2 cellular contexts compared by ENCODE assay signal in genomic region chr2:23206652-23207051, GRCh38.
TF ChIP-seq lines count a peak whose summit lies in the region.

No MANE protein-coding gene starts in this region.

TF ChIP-seq in liver, 16 proteins besides CTCF, POLR2A, EP300 and RAD21 (continued from another document):
- TF ChIP-seq ATF3 (IDR thresholded peaks at IDR 0.05) (no peak), GABPA (IDR thresholded peaks at IDR 0.05 in 1 of 2, conservative IDR thresholded peaks at IDR 0.05 in 1 of 2) (no peak), NR2F2 (IDR thresholded peaks at IDR 0.05) (no peak), REST (IDR thresholded peaks at IDR 0.05) (no peak), HNF4G (IDR thresholded peaks at IDR 0.05) (no peak)

TF ChIP-seq in HepG2, 621 proteins besides CTCF, POLR2A, EP300 and RAD21 (continued from another document):
- TF ChIP-seq ZBTB43 (CRISPR knock-in tag; conservative IDR thresholded peaks at IDR 0.05) = no peak
- no peak for TF ChIP-seq ZNF3 (CRISPR knock-in tag; IDR thresholded peaks at IDR 0.05)
- TF ChIP-seq ZSCAN12 (CRISPR knock-in tag; IDR thresholded peaks at IDR 0.05) = no peak
- no peak for TF ChIP-seq PAF1 (CRISPR knock-in tag; IDR thresholded peaks at IDR 0.05)
- no peak for TF ChIP-seq PHF5A (CRISPR knock-in tag; IDR thresholded peaks at IDR 0.05; ENCODE audit: low read depth, unreplicated experiment)
